ENCODE assay signal across 16 cellular contexts in the genomic region with DNA sequence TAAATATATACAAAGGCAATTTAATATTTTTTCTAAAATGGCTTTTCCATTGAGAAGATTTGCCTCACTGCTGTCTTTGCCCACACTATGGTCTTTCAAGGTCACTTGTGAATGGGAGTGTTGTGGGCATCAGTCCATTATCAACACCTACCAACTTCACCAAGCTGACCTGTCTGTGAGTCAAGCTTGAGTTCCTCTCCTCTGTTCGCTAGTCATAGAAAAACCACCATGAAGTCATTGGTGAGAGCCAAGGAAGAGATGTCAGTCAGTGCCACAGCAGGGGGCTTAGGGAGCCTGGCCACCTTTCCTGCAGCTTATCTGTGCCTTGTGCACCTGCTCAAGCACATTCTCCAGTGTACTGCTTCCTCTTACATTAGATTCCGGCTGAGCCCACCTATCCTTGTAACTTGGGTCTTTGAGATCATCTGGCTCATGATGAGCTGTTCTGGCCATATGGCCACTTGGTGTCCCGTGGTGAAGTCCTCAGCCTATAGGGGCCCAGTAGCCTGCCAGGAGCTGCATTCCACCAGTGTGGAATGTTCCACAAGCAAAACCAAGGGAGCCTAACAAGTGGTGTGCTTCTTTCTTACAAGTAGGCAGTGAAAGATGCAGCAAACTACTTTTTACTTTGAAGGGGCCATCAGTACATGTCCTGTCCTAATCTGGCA.
DNase-seq lines count a peak whose midpoint lies in the region; ATAC-seq, FAIRE-seq and TF ChIP-seq lines count a peak whose summit lies in the region.
"Had no signal": no experiment of that assay in that cellular context is flagged by ENCODE, and none has a peak within 500 bp of the region (broad histone marks: within the 10 kb centered on the region; RNA-seq: fewer than 3 reads in every experiment).

No MANE protein-coding gene starts in this region.

- TF ChIP-seq CTCF in endodermal cell (conservative IDR thresholded peaks at IDR 0.05), result no peak
- TF ChIP-seq CTCF in CD4-positive, alpha-beta T cell (IDR thresholded peaks at IDR 0.05), result no peak

- peaks cover 1% of the 10 kb centered on the region for H3K36me3 Mint-ChIP-seq in endodermal cell (ENCODE audit: low read depth)
- H3K36me3 Mint-ChIP-seq in stimulated activated memory B cell treated with anti-CD40 and anti-IgM and Interleukin-4, amounts not matched to agents 10 μg/mL and 1 μg/mL and 100 μg/mL, for 72 hours, result no peaks in the 10 kb centered on the region
- H3K36me3 Mint-ChIP-seq in CD4-positive, alpha-beta T cell (ENCODE audit: low read depth), result no peaks in the 10 kb centered on the region
- H3K36me3 Mint-ChIP-seq in activated naive CD8-positive, alpha-beta T cell treated with anti-CD3 and anti-CD28 coated beads, Interleukin-2, amount 50 U/mL, for 24 hours (ENCODE audit: low read depth), result no peaks in the 10 kb centered on the region

- peaks cover 16% of the 10 kb centered on the region for H3K4me1 Mint-ChIP-seq in endodermal cell
- H3K4me1 Mint-ChIP-seq in stimulated activated memory B cell treated with anti-CD40 and anti-IgM and Interleukin-4, amounts not matched to agents 10 μg/mL and 1 μg/mL and 100 μg/mL, for 72 hours, result peaks cover 35% of the 10 kb centered on the region
- H3K4me1 Mint-ChIP-seq in CD4-positive, alpha-beta T cell (ENCODE audit: low read depth), result no peaks in the 10 kb centered on the region
- peaks cover 5% of the 10 kb centered on the region for H3K4me1 Mint-ChIP-seq in activated naive CD8-positive, alpha-beta T cell treated with anti-CD3 and anti-CD28 coated beads, Interleukin-2, amount 50 U/mL, for 24 hours

- H3K9me3 ChIP-seq in endodermal cell (ENCODE audit: control insufficient read depth, low read length), result peaks cover 7% of the 10 kb centered on the region
- H3K9me3 ChIP-seq in CD4-positive, alpha-beta T cell (ENCODE audit: control insufficient read depth, low read length), result no peaks in the 10 kb centered on the region

- H3K27ac Mint-ChIP-seq in endodermal cell, result no peak overlapping the region
- H3K27ac Mint-ChIP-seq in stimulated activated memory B cell treated with anti-CD40 and anti-IgM and Interleukin-4, amounts not matched to agents 10 μg/mL and 1 μg/mL and 100 μg/mL, for 72 hours, result peak overlapping the region; percentile 85
- H3K27ac Mint-ChIP-seq in CD4-positive, alpha-beta T cell, result no peak overlapping the region
- no peak overlapping the region for H3K27ac Mint-ChIP-seq in activated naive CD8-positive, alpha-beta T cell treated with anti-CD3 and anti-CD28 coated beads, Interleukin-2, amount 50 U/mL, for 24 hours
- H3K27ac Mint-ChIP-seq: activated CD4-positive, alpha-beta T cell treated with anti-CD3 and anti-CD28 coated beads, Interleukin-2, amount 10 ng/mL, durations not matched to agents 7 days and 5 days; activated T-cell treated with anti-CD3 and anti-CD28 coated beads, Interleukin-2, amount 50 U/mL, for 72 hours; neural progenitor cell had no signal

- FAIRE-seq in GM12892 (lab: Jason Lieb, UNC), result peak; percentile 78
- FAIRE-seq: endometrium had no signal

- no peak overlapping the region for H3K4me3 ChIP-seq in endodermal cell (ENCODE audit: low read length)
- H3K4me3 ChIP-seq: lung, neural progenitor cell had no signal

- H3K27me3 ChIP-seq in endodermal cell (ENCODE audit: control insufficient read depth, insufficient read depth, low read length, poor library complexity, severe bottlenecking), result no peaks in the 10 kb centered on the region
- no peaks in the 10 kb centered on the region for H3K27me3 ChIP-seq in CD4-positive, alpha-beta T cell (ENCODE audit: control insufficient read depth, insufficient read depth, low read length)
- H3K27me3 ChIP-seq: neural progenitor cell had no signal

- DNase-seq in GM12892 (ENCODE audit: insufficient read length), result no peak
- DNase-seq in NCI-H69 (lab: John Stamatoyannopoulos, UW), result peak; percentile 37
- peak; percentile 68 for DNase-seq in endodermal cell
- no peak for DNase-seq in CD4-positive, alpha-beta T cell
- DNase-seq in activated naive CD8-positive, alpha-beta T cell treated with anti-CD3 and anti-CD28 coated beads, Interleukin-2, amount 50 U/mL, for 24 hours, result no peak
- DNase-seq: activated CD4-positive, alpha-beta T cell treated with anti-CD3 and anti-CD28 coated beads, Interleukin-2, amount 10 ng/mL, durations not matched to agents 7 days and 5 days; activated T-cell treated with anti-CD3 and anti-CD28 coated beads, Interleukin-2, amount 50 U/mL, for 72 hours; aorta; Karpas-422; substantia nigra; T-helper 1 cell had no signal

- no peak overlapping the region for H3K4me3 Mint-ChIP-seq in endodermal cell
- no peak overlapping the region for H3K4me3 Mint-ChIP-seq in stimulated activated memory B cell treated with anti-CD40 and anti-IgM and Interleukin-4, amounts not matched to agents 10 μg/mL and 1 μg/mL and 100 μg/mL, for 72 hours
- no peak overlapping the region for H3K4me3 Mint-ChIP-seq in CD4-positive, alpha-beta T cell
- H3K4me3 Mint-ChIP-seq in activated naive CD8-positive, alpha-beta T cell treated with anti-CD3 and anti-CD28 coated beads, Interleukin-2, amount 50 U/mL, for 24 hours, result no peak overlapping the region
- H3K4me3 Mint-ChIP-seq: activated CD4-positive, alpha-beta T cell treated with anti-CD3 and anti-CD28 coated beads, Interleukin-2, amount 10 ng/mL, durations not matched to agents 7 days and 5 days; activated T-cell treated with anti-CD3 and anti-CD28 coated beads, Interleukin-2, amount 50 U/mL, for 72 hours; neural progenitor cell had no signal

- H3K27ac ChIP-seq in endodermal cell (ENCODE audit: low read depth, low read length), result no peak overlapping the region
- H3K27ac ChIP-seq in CD4-positive, alpha-beta T cell (ENCODE audit: low read depth, low read length), result no peak overlapping the region
- H3K27ac ChIP-seq: neural progenitor cell had no signal

- H3K9ac ChIP-seq in endodermal cell (ENCODE audit: extremely low read depth, low read length, poor library complexity, severe bottlenecking), result no peak overlapping the region
- H3K9ac ChIP-seq: neural progenitor cell had no signal

- CTCF ChIA-PET in CD4-positive, alpha-beta T cell (lab: Charles Lee), result no interaction called here

- intact Hi-C loops in CD4-positive, alpha-beta T cell (cut with DNase I, micrococcal nuclease), result no loop called here

- POLR2A ChIA-PET in CD4-positive, alpha-beta T cell (lab: Charles Lee), result no interaction called here

- H3K36me3 ChIP-seq in endodermal cell (ENCODE audit: control insufficient read depth, insufficient read depth, low read length), result no peaks in the 10 kb centered on the region
- H3K36me3 ChIP-seq: neural progenitor cell had no signal

- ATAC-seq in stimulated activated memory B cell treated with anti-CD40 and anti-IgM and Interleukin-4, amounts not matched to agents 10 μg/mL and 1 μg/mL and 100 μg/mL, for 72 hours, result no peak
- no peak for ATAC-seq in CD4-positive, alpha-beta T cell (ENCODE audit: poor library complexity)
- no peak for ATAC-seq in GM21737 (IDR thresholded peaks at IDR 0.05; ENCODE audit: unreplicated experiment)
- no peak for ATAC-seq in activated naive CD8-positive, alpha-beta T cell treated with anti-CD3 and anti-CD28 coated beads, Interleukin-2, amount 50 U/mL, for 24 hours

- H3K4me1 ChIP-seq in endodermal cell (ENCODE audit: control insufficient read depth, insufficient read depth, low read length), result peaks cover 3% of the 10 kb centered on the region

- H3K27me3 Mint-ChIP-seq in endodermal cell (ENCODE audit: insufficient read depth), result peaks cover 4% of the 10 kb centered on the region
- H3K27me3 Mint-ChIP-seq in stimulated activated memory B cell treated with anti-CD40 and anti-IgM and Interleukin-4, amounts not matched to agents 10 μg/mL and 1 μg/mL and 100 μg/mL, for 72 hours, result no peaks in the 10 kb centered on the region
- no peaks in the 10 kb centered on the region for H3K27me3 Mint-ChIP-seq in CD4-positive, alpha-beta T cell
- H3K27me3 Mint-ChIP-seq in activated naive CD8-positive, alpha-beta T cell treated with anti-CD3 and anti-CD28 coated beads, Interleukin-2, amount 50 U/mL, for 24 hours, result no peaks in the 10 kb centered on the region
- H3K27me3 Mint-ChIP-seq: activated CD4-positive, alpha-beta T cell treated with anti-CD3 and anti-CD28 coated beads, Interleukin-2, amount 10 ng/mL, durations not matched to agents 7 days and 5 days had no signal

- TF ChIP-seq POLR2A in GM12892 (IDR thresholded peaks at IDR 0.05; ENCODE audit: low read depth, low read length), result no peak

- WGBS in endodermal cell (ENCODE audit: insufficient coverage in 1 of 2, insufficient read length in 1 of 2), 2 experiments, result 71 to 73% methylated on average over 3 of the region's 3 CpGs

- peaks cover 21% of the 10 kb centered on the region for H3K9me3 Mint-ChIP-seq in endodermal cell
- H3K9me3 Mint-ChIP-seq in stimulated activated memory B cell treated with anti-CD40 and anti-IgM and Interleukin-4, amounts not matched to agents 10 μg/mL and 1 μg/mL and 100 μg/mL, for 72 hours, result peaks cover 9% of the 10 kb centered on the region
- peaks cover 3% of the 10 kb centered on the region for H3K9me3 Mint-ChIP-seq in CD4-positive, alpha-beta T cell
- H3K9me3 Mint-ChIP-seq in activated naive CD8-positive, alpha-beta T cell treated with anti-CD3 and anti-CD28 coated beads, Interleukin-2, amount 50 U/mL, for 24 hours, result peaks cover 5% of the 10 kb centered on the region

Comparison
In these comparisons a context has a peak if more than half of its experiments do, and no peak if none do; other contexts are left out.
1. DNase-seq: peak in NCI-H69 (single experiment) and endodermal cell (single experiment); none in GM12892 (single experiment), CD4-positive, alpha-beta T cell (0 of 10) and activated naive CD8-positive, alpha-beta T cell treated with anti-CD3 and anti-CD28 coated beads, Interleukin-2, amount 50 U/mL, for 24 hours (single experiment).